ENCODE assay signal across 8 cellular contexts in genomic region chr1:200738733-200739498, GRCh38. TPM values are rescaled to one million over a fixed set of nuclear protein-coding genes. Genes with fewer than 3 reads are reported as not detected.
DNase-seq lines count a peak whose midpoint lies in the region; ATAC-seq, FAIRE-seq and TF ChIP-seq lines count a peak whose summit lies in the region.

CAMSAP2 (plus strand) TSS chr1:200738893; CDS start chr1:200739828, 935 bp downstream.

- FAIRE-seq in GM12892 (lab: Jason Lieb, UNC), result peak; percentile 86

- peaks cover 4% of the 10 kb centered on the region for H4K20me1 ChIP-seq in mammary epithelial cell (ENCODE audit: insufficient read depth, low read length)

- peaks cover 50% of the 10 kb centered on the region for H3K79me2 ChIP-seq in mammary epithelial cell (ENCODE audit: insufficient read depth, low read length)

- TF ChIP-seq CTCF in WI38 (IDR thresholded peaks at IDR 0.05; ENCODE audit: low read depth, low read length), result no peak
- TF ChIP-seq CTCF in mammary epithelial cell (conservative IDR thresholded peaks at IDR 0.05 in 1 of 2, IDR thresholded peaks at IDR 0.05 in 1 of 2; ENCODE audit: extremely low read depth in 1 of 2, insufficient read depth in 1 of 2, low read depth in 1 of 2, low read length in 2 of 2), result no peak

- DNase-seq in GM12892 (ENCODE audit: insufficient read length) (peak; percentile 55), NCI-H2081 treated with DMSO at 0.1 percent for 48 hours (lab: John Stamatoyannopoulos, UW) (peak; percentile 83), mammary epithelial cell (peak; percentile 85), iPS-NIHi11 (ENCODE audit: low spot score) (peak; percentile 92)

- no TSS peak for BruUV-seq in mammary epithelial cell (replicated peaks; lab: Mats Ljungman, UMichigan)

- in situ Hi-C loops in mammary epithelial cell (cut with MboI; ENCODE audit: low sequenced_read_pairs in 2 of 2), result loop anchor here in 1 of 2 donors (10.0 kb wide), 1 partner anchor 54 kb away; no protein-coding TSS in a partner anchor

- dilution Hi-C loops in mammary epithelial cell (cut with HindIII; ENCODE audit: low sequenced_read_pairs), result no loop called here

- H3K4me3 ChIP-seq in WI38 (ENCODE audit: low read depth, low read length) (peak within 1 kb of the TSS; percentile 99), mammary epithelial cell (replicated peaks in 1 of 3; ENCODE audit: insufficient read depth in 1 of 3, low read depth in 2 of 3, low read length in 3 of 3) (peak within 1 kb of the TSS; percentile 90 to 94 (median 93)), skin epidermis (peak within 1 kb of the TSS; percentile 60 to 97 (median 85))

- H3K9me3 ChIP-seq in mammary epithelial cell (replicated peaks; ENCODE audit: insufficient read depth, low read length), result no peaks in the 10 kb centered on the region

- H3K4me1 ChIP-seq in mammary epithelial cell (ENCODE audit: insufficient read depth, low read length), result peaks cover 10% of the 10 kb centered on the region

- peak within 1 kb of the TSS; percentile 96 for H3K9ac ChIP-seq in mammary epithelial cell (ENCODE audit: insufficient read depth, low read length)

- H3K4me2 ChIP-seq in mammary epithelial cell (ENCODE audit: insufficient read depth, low read depth, low read length), result peak within 1 kb of the TSS; percentile 89

- H3K27ac ChIP-seq in mammary epithelial cell (ENCODE audit: insufficient read depth, low read depth, low read length) (peak within 1 kb of the TSS; percentile 88), skin epidermis (peak within 1 kb of the TSS; percentile 87 to 100 (median 99))

- H3K36me3 ChIP-seq in mammary epithelial cell (ENCODE audit: insufficient read depth, low read length), result no peaks in the 10 kb centered on the region

- no peaks in the 10 kb centered on the region for H3K27me3 ChIP-seq in mammary epithelial cell (ENCODE audit: insufficient read depth, low read length)

- peak within 1 kb of the TSS; percentile 92 for H2AFZ ChIP-seq in mammary epithelial cell (ENCODE audit: low read depth, low read length)

- peak; percentile 55; the same call in 1 of the 2 replicates for TF ChIP-seq POLR2A in GM12892 (IDR thresholded peaks at IDR 0.05; ENCODE audit: low read depth, low read length)

- intact Hi-C loops in mammary epithelial cell (cut with micrococcal nuclease), result loop anchor here (1.0 to 2.0 kb wide), 4 partner anchors 54 to 114 kb away; no protein-coding TSS in a partner anchor

- ATAC-seq in HG02852 (IDR thresholded peaks at IDR 0.05; ENCODE audit: unreplicated experiment), result peak; percentile 62
- ATAC-seq in HG03135 (IDR thresholded peaks at IDR 0.05; ENCODE audit: unreplicated experiment), result no peak

- CTCF ChIA-PET in mammary epithelial cell (lab: Charles Lee; ENCODE audit: low non-redundant PET), result no interaction called here

- whole genome bisulfite sequencing in mammary epithelial cell (ENCODE audit: low coverage, missing lambda C conversion rate), result no CpG with 5 or more reads among the region's 75 CpGs

RNA-seq across cellular contexts. Expression of gene CAMSAP2, which starts in this region (rescaled TPM):
- polyA plus RNA-seq in GM12892 (2012; ENCODE audit: missing spikeins), result 12.1 TPM
- 100 to 1,000 TPM in 1 of 2 donors, 10 to 100 TPM in 1; 79.7 to 118 TPM for total RNA-seq in mammary epithelial cell
- 17.9 TPM for polyA plus RNA-seq in mammary epithelial cell
- 107 TPM for polyA minus RNA-seq in mammary epithelial cell
